ENCODE assay signal across 1 cellular context in the genomic region with DNA sequence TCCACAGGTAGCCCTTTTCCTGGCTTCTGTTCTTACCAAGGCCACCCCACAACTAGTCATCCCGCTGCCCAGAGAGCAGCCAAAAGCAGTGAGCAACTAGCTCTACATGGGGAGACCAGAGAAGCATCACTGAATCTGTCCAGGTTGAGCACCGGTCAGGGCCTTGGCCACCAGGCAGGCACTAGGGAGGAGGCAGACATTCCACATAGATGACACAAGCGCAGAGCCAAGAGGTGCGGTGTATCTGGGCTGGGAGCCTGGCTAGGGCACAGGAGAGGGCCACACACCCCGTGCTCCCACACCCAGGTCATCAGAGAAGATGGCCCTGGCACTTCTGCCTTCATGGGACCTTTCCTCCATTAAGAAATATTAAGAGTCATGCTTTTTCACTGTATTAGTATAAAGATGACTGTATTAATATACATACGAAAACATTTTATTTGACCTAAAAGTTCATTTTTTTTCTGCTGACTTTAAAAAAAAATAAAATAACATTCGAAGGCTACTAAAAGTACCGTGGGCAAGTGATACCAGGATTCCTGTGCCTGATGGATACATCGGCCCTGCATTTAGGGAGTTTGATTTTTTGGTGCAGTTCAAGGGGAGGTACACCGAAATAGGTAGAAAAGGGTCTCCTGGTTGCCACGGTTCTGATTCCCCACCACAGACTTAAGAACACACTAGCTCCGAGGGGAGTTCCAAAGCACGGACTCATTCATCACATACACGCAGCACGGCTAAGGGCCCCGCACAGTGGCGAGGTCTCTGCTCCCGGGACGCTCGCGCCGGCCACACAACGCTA.
TF ChIP-seq lines count a peak whose summit lies in the region.

No MANE protein-coding gene starts in this region.

TF ChIP-seq in GM23338, 12 proteins besides CTCF, POLR2A, EP300 and RAD21 (continued from another document):
- TF ChIP-seq, protein P1, sequence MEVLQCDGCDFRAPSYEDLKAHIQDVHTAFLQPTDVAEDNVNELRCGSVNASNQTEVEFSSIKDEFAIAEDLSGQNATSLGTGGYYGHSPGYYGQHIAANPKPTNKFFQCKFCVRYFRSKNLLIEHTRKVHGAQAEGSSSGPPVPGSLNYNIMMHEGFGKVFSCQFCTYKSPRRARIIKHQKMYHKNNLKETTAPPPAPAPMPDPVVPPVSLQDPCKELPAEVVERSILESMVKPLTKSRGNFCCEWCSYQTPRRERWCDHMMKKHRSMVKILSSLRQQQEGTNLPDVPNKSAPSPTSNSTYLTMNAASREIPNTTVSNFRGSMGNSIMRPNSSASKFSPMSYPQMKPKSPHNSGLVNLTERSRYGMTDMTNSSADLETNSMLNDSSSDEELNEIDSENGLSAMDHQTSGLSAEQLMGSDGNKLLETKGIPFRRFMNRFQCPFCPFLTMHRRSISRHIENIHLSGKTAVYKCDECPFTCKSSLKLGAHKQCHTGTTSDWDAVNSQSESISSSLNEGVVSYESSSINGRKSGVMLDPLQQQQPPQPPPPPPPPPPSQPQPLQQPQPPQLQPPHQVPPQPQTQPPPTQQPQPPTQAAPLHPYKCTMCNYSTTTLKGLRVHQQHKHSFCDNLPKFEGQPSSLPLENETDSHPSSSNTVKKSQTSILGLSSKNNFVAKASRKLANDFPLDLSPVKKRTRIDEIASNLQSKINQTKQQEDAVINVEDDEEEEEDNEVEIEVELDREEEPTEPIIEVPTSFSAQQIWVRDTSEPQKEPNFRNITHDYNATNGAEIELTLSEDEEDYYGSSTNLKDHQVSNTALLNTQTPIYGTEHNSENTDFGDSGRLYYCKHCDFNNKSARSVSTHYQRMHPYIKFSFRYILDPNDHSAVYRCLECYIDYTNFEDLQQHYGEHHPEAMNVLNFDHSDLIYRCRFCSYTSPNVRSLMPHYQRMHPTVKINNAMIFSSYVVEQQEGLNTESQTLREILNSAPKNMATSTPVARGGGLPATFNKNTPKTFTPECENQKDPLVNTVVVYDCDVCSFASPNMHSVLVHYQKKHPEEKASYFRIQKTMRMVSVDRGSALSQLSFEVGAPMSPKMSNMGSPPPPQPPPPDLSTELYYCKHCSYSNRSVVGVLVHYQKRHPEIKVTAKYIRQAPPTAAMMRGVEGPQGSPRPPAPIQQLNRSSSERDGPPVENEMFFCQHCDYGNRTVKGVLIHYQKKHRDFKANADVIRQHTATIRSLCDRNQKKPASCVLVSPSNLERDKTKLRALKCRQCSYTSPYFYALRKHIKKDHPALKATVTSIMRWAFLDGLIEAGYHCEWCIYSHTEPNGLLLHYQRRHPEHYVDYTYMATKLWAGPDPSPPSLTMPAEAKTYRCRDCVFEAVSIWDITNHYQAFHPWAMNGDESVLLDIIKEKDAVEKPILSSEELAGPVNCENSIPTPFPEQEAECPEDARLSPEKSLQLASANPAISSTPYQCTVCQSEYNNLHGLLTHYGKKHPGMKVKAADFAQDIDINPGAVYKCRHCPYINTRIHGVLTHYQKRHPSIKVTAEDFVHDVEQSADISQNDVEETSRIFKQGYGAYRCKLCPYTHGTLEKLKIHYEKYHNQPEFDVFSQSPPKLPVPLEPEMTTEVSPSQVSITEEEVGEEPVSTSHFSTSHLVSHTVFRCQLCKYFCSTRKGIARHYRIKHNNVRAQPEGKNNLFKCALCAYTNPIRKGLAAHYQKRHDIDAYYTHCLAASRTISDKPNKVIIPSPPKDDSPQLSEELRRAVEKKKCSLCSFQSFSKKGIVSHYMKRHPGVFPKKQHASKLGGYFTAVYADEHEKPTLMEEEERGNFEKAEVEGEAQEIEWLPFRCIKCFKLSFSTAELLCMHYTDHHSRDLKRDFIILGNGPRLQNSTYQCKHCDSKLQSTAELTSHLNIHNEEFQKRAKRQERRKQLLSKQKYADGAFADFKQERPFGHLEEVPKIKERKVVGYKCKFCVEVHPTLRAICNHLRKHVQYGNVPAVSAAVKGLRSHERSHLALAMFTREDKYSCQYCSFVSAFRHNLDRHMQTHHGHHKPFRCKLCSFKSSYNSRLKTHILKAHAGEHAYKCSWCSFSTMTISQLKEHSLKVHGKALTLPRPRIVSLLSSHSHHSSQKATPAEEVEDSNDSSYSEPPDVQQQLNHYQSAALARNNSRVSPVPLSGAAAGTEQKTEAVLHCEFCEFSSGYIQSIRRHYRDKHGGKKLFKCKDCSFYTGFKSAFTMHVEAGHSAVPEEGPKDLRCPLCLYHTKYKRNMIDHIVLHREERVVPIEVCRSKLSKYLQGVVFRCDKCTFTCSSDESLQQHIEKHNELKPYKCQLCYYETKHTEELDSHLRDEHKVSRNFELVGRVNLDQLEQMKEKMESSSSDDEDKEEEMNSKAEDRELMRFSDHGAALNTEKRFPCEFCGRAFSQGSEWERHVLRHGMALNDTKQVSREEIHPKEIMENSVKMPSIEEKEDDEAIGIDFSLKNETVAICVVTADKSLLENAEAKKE (CRISPR knock-in tag; IDR thresholded peaks at IDR 0.05), result no peak
- TF ChIP-seq EZH2 (IDR thresholded peaks at IDR 0.05; ENCODE audit: low read depth, unreplicated experiment) (no peak), JUNB (IDR thresholded peaks at IDR 0.05; ENCODE audit: unreplicated experiment) (no peak), ZNF114 (CRISPR knock-in tag; IDR thresholded peaks at IDR 0.05) (no peak), ZNF331 (CRISPR knock-in tag; IDR thresholded peaks at IDR 0.05; ENCODE audit: low read depth) (no peak), CREB1 (CRISPR knock-in tag; IDR thresholded peaks at IDR 0.05; ENCODE audit: low read depth) (no peak), NANOG (IDR thresholded peaks at IDR 0.05; ENCODE audit: borderline replicate concordance) (no peak)
- TF ChIP-seq, protein P2, sequence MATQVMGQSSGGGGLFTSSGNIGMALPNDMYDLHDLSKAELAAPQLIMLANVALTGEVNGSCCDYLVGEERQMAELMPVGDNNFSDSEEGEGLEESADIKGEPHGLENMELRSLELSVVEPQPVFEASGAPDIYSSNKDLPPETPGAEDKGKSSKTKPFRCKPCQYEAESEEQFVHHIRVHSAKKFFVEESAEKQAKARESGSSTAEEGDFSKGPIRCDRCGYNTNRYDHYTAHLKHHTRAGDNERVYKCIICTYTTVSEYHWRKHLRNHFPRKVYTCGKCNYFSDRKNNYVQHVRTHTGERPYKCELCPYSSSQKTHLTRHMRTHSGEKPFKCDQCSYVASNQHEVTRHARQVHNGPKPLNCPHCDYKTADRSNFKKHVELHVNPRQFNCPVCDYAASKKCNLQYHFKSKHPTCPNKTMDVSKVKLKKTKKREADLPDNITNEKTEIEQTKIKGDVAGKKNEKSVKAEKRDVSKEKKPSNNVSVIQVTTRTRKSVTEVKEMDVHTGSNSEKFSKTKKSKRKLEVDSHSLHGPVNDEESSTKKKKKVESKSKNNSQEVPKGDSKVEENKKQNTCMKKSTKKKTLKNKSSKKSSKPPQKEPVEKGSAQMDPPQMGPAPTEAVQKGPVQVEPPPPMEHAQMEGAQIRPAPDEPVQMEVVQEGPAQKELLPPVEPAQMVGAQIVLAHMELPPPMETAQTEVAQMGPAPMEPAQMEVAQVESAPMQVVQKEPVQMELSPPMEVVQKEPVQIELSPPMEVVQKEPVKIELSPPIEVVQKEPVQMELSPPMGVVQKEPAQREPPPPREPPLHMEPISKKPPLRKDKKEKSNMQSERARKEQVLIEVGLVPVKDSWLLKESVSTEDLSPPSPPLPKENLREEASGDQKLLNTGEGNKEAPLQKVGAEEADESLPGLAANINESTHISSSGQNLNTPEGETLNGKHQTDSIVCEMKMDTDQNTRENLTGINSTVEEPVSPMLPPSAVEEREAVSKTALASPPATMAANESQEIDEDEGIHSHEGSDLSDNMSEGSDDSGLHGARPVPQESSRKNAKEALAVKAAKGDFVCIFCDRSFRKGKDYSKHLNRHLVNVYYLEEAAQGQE (IDR thresholded peaks at IDR 0.05; ENCODE audit: unreplicated experiment), result no peak
- TF ChIP-seq, protein P3, sequence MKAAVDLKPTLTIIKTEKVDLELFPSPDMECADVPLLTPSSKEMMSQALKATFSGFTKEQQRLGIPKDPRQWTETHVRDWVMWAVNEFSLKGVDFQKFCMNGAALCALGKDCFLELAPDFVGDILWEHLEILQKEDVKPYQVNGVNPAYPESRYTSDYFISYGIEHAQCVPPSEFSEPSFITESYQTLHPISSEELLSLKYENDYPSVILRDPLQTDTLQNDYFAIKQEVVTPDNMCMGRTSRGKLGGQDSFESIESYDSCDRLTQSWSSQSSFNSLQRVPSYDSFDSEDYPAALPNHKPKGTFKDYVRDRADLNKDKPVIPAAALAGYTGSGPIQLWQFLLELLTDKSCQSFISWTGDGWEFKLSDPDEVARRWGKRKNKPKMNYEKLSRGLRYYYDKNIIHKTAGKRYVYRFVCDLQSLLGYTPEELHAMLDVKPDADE (IDR thresholded peaks at IDR 0.05), result no peak
